In genomic region chr1:55277377-55278130, GRCh38 we compare ENCODE assay signal across 1 cellular context.
TF ChIP-seq lines count a peak whose summit lies in the region.

No MANE protein-coding gene starts in this region.

TF ChIP-seq in HepG2, 621 proteins besides CTCF, POLR2A, EP300 and RAD21 (continued from another document):
- TF ChIP-seq ZBED4 (CRISPR knock-in tag; IDR thresholded peaks at IDR 0.05; ENCODE audit: borderline replicate concordance), result 0 out of 2 replicates have a peak, but pooled peaks have one; percentile 22
- TF ChIP-seq SAP130 (CRISPR knock-in tag; IDR thresholded peaks at IDR 0.05; ENCODE audit: low read depth), result peak; percentile 25; the same call in 1 of the 2 replicates
- TF ChIP-seq ZMYM4 (CRISPR knock-in tag; IDR thresholded peaks at IDR 0.05), result peak; percentile 67
- no peak for TF ChIP-seq NONO (IDR thresholded peaks at IDR 0.05)
- TF ChIP-seq NONO (CRISPR knock-in tag; conservative IDR thresholded peaks at IDR 0.05), result peak; percentile 34; the same call in 1 of the 2 replicates
- peak; percentile 44; the same call in 1 of the 2 replicates for TF ChIP-seq REPIN1 (CRISPR knock-in tag; IDR thresholded peaks at IDR 0.05; ENCODE audit: borderline replicate concordance, low read depth)
- TF ChIP-seq EED (CRISPR knock-in tag; IDR thresholded peaks at IDR 0.05), result no peak
- no peak for TF ChIP-seq ZNF512 (CRISPR knock-in tag; IDR thresholded peaks at IDR 0.05)
- 0 out of 2 replicates have a peak, but pooled peaks have one; percentile 8 for TF ChIP-seq HNF4A (CRISPR knock-in tag; IDR thresholded peaks at IDR 0.05)
- TF ChIP-seq LCORL (IDR thresholded peaks at IDR 0.05), result no peak
- TF ChIP-seq LCORL (CRISPR knock-in tag; IDR thresholded peaks at IDR 0.05), result 0 out of 2 replicates have a peak, but pooled peaks have one; percentile 43
- 0 out of 2 replicates have a peak, but pooled peaks have one; percentile 33 for TF ChIP-seq MYPOP (CRISPR knock-in tag; IDR thresholded peaks at IDR 0.05)
- no peak for TF ChIP-seq PREB (CRISPR knock-in tag; IDR thresholded peaks at IDR 0.05)
- peak; percentile 95 for TF ChIP-seq STAG1 (CRISPR knock-in tag; IDR thresholded peaks at IDR 0.05)
- TF ChIP-seq ELF3 (CRISPR knock-in tag; IDR thresholded peaks at IDR 0.05), result peak; percentile 10; the same call in 1 of the 2 replicates
- TF ChIP-seq ZNF468 (CRISPR knock-in tag; IDR thresholded peaks at IDR 0.05), result no peak
- 0 out of 4 replicates have a peak, but pooled peaks of 1 of the 2 experiments have one; percentile 23 for TF ChIP-seq HMGXB4 (CRISPR knock-in tag; IDR thresholded peaks at IDR 0.05; ENCODE audit: borderline replicate concordance in 1 of 2, low read depth in 1 of 2)
- TF ChIP-seq BORCS8-MEF2B (CRISPR knock-in tag; IDR thresholded peaks at IDR 0.05), result peak; percentile 55; the same call in 1 of the 2 replicates
- 0 out of 2 replicates have a peak, but pooled peaks have one; percentile 45 for TF ChIP-seq CSRNP1 (CRISPR knock-in tag; IDR thresholded peaks at IDR 0.05)
- 0 out of 2 replicates have a peak, but pooled peaks have one; percentile 18 for TF ChIP-seq HNF1B (CRISPR knock-in tag; IDR thresholded peaks at IDR 0.05)
- peak; percentile 23 for TF ChIP-seq FOSL2 (CRISPR knock-in tag; IDR thresholded peaks at IDR 0.05)
- 0 out of 2 replicates have a peak, but pooled peaks have one; percentile 23 for TF ChIP-seq THAP11 (CRISPR knock-in tag; IDR thresholded peaks at IDR 0.05)
- peak; percentile 16; the same call in 1 of the 2 replicates for TF ChIP-seq SP4 (CRISPR knock-in tag; IDR thresholded peaks at IDR 0.05)
- TF ChIP-seq AGO1 (IDR thresholded peaks at IDR 0.05; ENCODE audit: low read depth, low read length, poor library complexity, severe bottlenecking), result no peak
- peak; percentile 55 for TF ChIP-seq ZFP91 (CRISPR knock-in tag; IDR thresholded peaks at IDR 0.05; ENCODE audit: borderline replicate concordance)
- no peak for TF ChIP-seq RBAK (CRISPR knock-in tag; IDR thresholded peaks at IDR 0.05)
- peak; percentile 30; the same call in 1 of the 2 replicates for TF ChIP-seq GATAD2A (CRISPR knock-in tag; IDR thresholded peaks at IDR 0.05)
- peak; percentile 90 for TF ChIP-seq SMC3 (IDR thresholded peaks at IDR 0.05; ENCODE audit: low read length)
- TF ChIP-seq KDM2A (CRISPR knock-in tag; IDR thresholded peaks at IDR 0.05; ENCODE audit: borderline replicate concordance, low read depth), result 0 out of 2 replicates have a peak, but pooled peaks have one; percentile 56
- TF ChIP-seq GATAD1 (CRISPR knock-in tag; IDR thresholded peaks at IDR 0.05), result no peak
- TF ChIP-seq TBP (CRISPR knock-in tag; IDR thresholded peaks at IDR 0.05), result no peak
- peak; percentile 62 for TF ChIP-seq TARDBP (CRISPR knock-in tag; IDR thresholded peaks at IDR 0.05)
TF ChIP-seq in HepG2: peak in this region for 45.
